In genomic region chr17:59914274-59914854, GRCh38 we compare ENCODE assay signal across 8 cellular contexts. TPM values are rescaled to one million over a fixed set of nuclear protein-coding genes. Genes with fewer than 3 reads are reported as not detected.
DNase-seq lines count a peak whose midpoint lies in the region; ATAC-seq and TF ChIP-seq lines count a peak whose summit lies in the region.

No MANE protein-coding gene starts in this region.

- 0 out of 2 replicates have a peak, but pooled peaks cover 5% of the 10 kb centered on the region for H3F3A ChIP-seq in MM.1S (ENCODE audit: insufficient read depth, low read length)

- TF ChIP-seq CTCF in MM.1S (IDR thresholded peaks at IDR 0.05; ENCODE audit: low read length) (peak; percentile 44), fibroblast of pulmonary artery (IDR thresholded peaks at IDR 0.05; ENCODE audit: low read length, missing control alignments) (peak; percentile 59), psoas muscle (IDR thresholded peaks at IDR 0.05) (peak; percentile 67), lower leg skin (IDR thresholded peaks at IDR 0.05) (no peak)

- H3K27ac ChIP-seq in MM.1S (ENCODE audit: low read length) (no peak overlapping the region), psoas muscle (no peak overlapping the region)

- no peak overlapping the region for H3K27ac Mint-ChIP-seq in activated T-helper 2 cell treated with anti-CD3 and anti-CD28 coated beads, Interferon-gamma antibody, Interleukin-2, Interleukin-4, amounts not matched to agents 10 μg/mL and 5 μg/mL and 100 μg/mL, durations not matched to agents 14 hours and 24 hours and 36 hours

- H3K9me3 ChIP-seq in MM.1S (replicated peaks; ENCODE audit: insufficient read depth, low read length), result no peaks in the 10 kb centered on the region
- H3K9me3 ChIP-seq in psoas muscle, result no peaks in the 10 kb centered on the region

- H3K27me3 Mint-ChIP-seq in activated T-helper 2 cell treated with anti-CD3 and anti-CD28 coated beads, Interferon-gamma antibody, Interleukin-2, Interleukin-4, amounts not matched to agents 10 μg/mL and 5 μg/mL and 100 μg/mL, durations not matched to agents 14 hours and 24 hours and 36 hours (ENCODE audit: low read depth), result no peaks in the 10 kb centered on the region

- H3K4me3 ChIP-seq in MM.1S (ENCODE audit: low read length), result no peak overlapping the region
- H3K4me3 ChIP-seq in fibroblast of pulmonary artery (replicated peaks; ENCODE audit: low read depth, low read length), result no peak overlapping the region
- no peak overlapping the region for H3K4me3 ChIP-seq in psoas muscle
- no peak overlapping the region for H3K4me3 ChIP-seq in lower leg skin (ENCODE audit: low read depth, poor library complexity, severe bottlenecking)

- peak; percentile 16 to 23 for DNase-seq in activated CD4-positive, alpha-beta T cell treated with anti-CD3 and anti-CD28 coated beads for 4 hours
- no peak for DNase-seq in activated CD4-positive, alpha-beta T cell treated with anti-CD3 and anti-CD28 coated beads, Interleukin-2, amount 50 U/mL, for 1 hour
- DNase-seq in MM.1S (peak; percentile 35), SKM-1 (lab: John Stamatoyannopoulos, UW; ENCODE audit: unreplicated experiment) (peak; percentile 45), fibroblast of pulmonary artery (ENCODE audit: low read depth) (peak; percentile 70), psoas muscle (no peak), lower leg skin (ENCODE audit: low spot score in 2 of 2) (no peak)
- no peak for DNase-seq in activated T-helper 2 cell treated with anti-CD3 and anti-CD28 coated beads, Interferon-gamma antibody, Interleukin-2, Interleukin-4, amounts not matched to agents 10 μg/mL and 5 μg/mL and 100 μg/mL, durations not matched to agents 14 hours and 24 hours and 36 hours (ENCODE audit: low spot score)

- ATAC-seq in psoas muscle, result peak in 3 of 4 donors; percentile 48 to 75 (median 56)

- H3K79me2 ChIP-seq in MM.1S (ENCODE audit: low read length), result peaks cover 25% of the 10 kb centered on the region

- no peak overlapping the region for H3K4me3 Mint-ChIP-seq in activated T-helper 2 cell treated with anti-CD3 and anti-CD28 coated beads, Interferon-gamma antibody, Interleukin-2, Interleukin-4, amounts not matched to agents 10 μg/mL and 5 μg/mL and 100 μg/mL, durations not matched to agents 14 hours and 24 hours and 36 hours (ENCODE audit: low read depth)

- H3K9me3 Mint-ChIP-seq in activated T-helper 2 cell treated with anti-CD3 and anti-CD28 coated beads, Interferon-gamma antibody, Interleukin-2, Interleukin-4, amounts not matched to agents 10 μg/mL and 5 μg/mL and 100 μg/mL, durations not matched to agents 14 hours and 24 hours and 36 hours, result no peaks in the 10 kb centered on the region

- H3K4me1 Mint-ChIP-seq in activated T-helper 2 cell treated with anti-CD3 and anti-CD28 coated beads, Interferon-gamma antibody, Interleukin-2, Interleukin-4, amounts not matched to agents 10 μg/mL and 5 μg/mL and 100 μg/mL, durations not matched to agents 14 hours and 24 hours and 36 hours (ENCODE audit: low read depth), result no peaks in the 10 kb centered on the region

- WGBS in psoas muscle, 3 donors, result 90 to 93% (median 91%) methylated on average over 1 of the region's 1 CpG
- WGBS in lower leg skin, 2 donors, result 83 to 87% methylated on average over 1 of the region's 1 CpG

- H3K9me2 ChIP-seq in MM.1S (replicated peaks; ENCODE audit: insufficient read depth, low read length), result no peaks in the 10 kb centered on the region

- TF ChIP-seq POLR2A in lower leg skin (IDR thresholded peaks at IDR 0.05), result no peak

- H3K9ac ChIP-seq in MM.1S (ENCODE audit: low read length), result no peak overlapping the region

- H3K27me3 ChIP-seq in MM.1S (replicated peaks; ENCODE audit: insufficient read depth, low read length), result no peaks in the 10 kb centered on the region
- H3K27me3 ChIP-seq in psoas muscle (ENCODE audit: insufficient read depth in 3 of 3, low read length in 2 of 3), result no peaks in the 10 kb centered on the region

- intact Hi-C loops in psoas muscle (cut with DNase I), result loop anchor here in 1 of 2 donors (2.0 kb wide), 1 partner anchor 122 kb away; no protein-coding TSS in a partner anchor
- intact Hi-C loops in activated T-helper 2 cell treated with anti-CD3 and anti-CD28 coated beads, Interferon-gamma antibody, Interleukin-2, Interleukin-4, amounts not matched to agents 10 μg/mL and 5 μg/mL and 100 μg/mL, durations not matched to agents 14 hours and 24 hours and 36 hours (cut with micrococcal nuclease), result loop anchor here (5.0 kb wide), 1 partner anchor 123 kb away; no protein-coding TSS in a partner anchor
- intact Hi-C loops in lower leg skin (cut with DNase I; ENCODE audit: low total_unique reads), result no loop called here

- no peak overlapping the region for H2AFZ ChIP-seq in MM.1S (ENCODE audit: low read length)

- 0 out of 2 replicates have a peak, but pooled peaks cover 2% of the 10 kb centered on the region for H4K20me1 ChIP-seq in MM.1S (ENCODE audit: insufficient read depth, low read length)

- H3K4me1 ChIP-seq in MM.1S (ENCODE audit: low read length), result no peaks in the 10 kb centered on the region
- H3K4me1 ChIP-seq in psoas muscle, result no peaks in the 10 kb centered on the region

- H3K36me3 ChIP-seq in MM.1S (replicated peaks; ENCODE audit: insufficient read depth, low read length), result peaks cover 3% of the 10 kb centered on the region; the same call in 1 of the 2 replicates
- H3K36me3 ChIP-seq in psoas muscle (ENCODE audit: insufficient read depth in 1 of 2, low read depth in 1 of 2), result peaks cover 2 to 86% of the 10 kb centered on the region in 2 donors

- peaks cover 55% of the 10 kb centered on the region for H3K36me3 Mint-ChIP-seq in activated T-helper 2 cell treated with anti-CD3 and anti-CD28 coated beads, Interferon-gamma antibody, Interleukin-2, Interleukin-4, amounts not matched to agents 10 μg/mL and 5 μg/mL and 100 μg/mL, durations not matched to agents 14 hours and 24 hours and 36 hours (ENCODE audit: low read depth)

- no peak overlapping the region for H3K4me2 ChIP-seq in MM.1S (ENCODE audit: low read depth, low read length)

RNA-seq across cellular contexts. Expression of gene RPS6KB1, which starts 21.4 kb away (rescaled TPM):
- total RNA-seq in psoas muscle (10 to 100 TPM; 26.6 to 56.0 (median 45.2) TPM), lower leg skin (10 to 100 TPM; 21.3 to 52.5 (median 28.2) TPM)
- 10 to 100 TPM; 10.6 to 35.8 (median 12.0) TPM for polyA plus RNA-seq in psoas muscle
- 65.9 and 70.1 TPM in 2 replicates for total RNA-seq in activated T-helper 2 cell treated with anti-CD3 and anti-CD28 coated beads, Interferon-gamma antibody, Interleukin-2, Interleukin-4, amounts not matched to agents 10 μg/mL and 5 μg/mL and 100 μg/mL, durations not matched to agents 14 hours and 24 hours and 36 hours

RNA-seq across cellular contexts. Expression of gene TUBD1, which starts 21.6 kb away (rescaled TPM):
- total RNA-seq in psoas muscle (1 to 10 TPM; 4.9 to 8.8 (median 6.9) TPM), lower leg skin (10 to 100 TPM in 2 of 4 donors, 1 to 10 TPM in 2; 8.2 to 22.5 (median 13.2) TPM)
- 1 to 10 TPM; 4.7 to 8.0 (median 5.1) TPM for polyA plus RNA-seq in psoas muscle
- total RNA-seq in activated T-helper 2 cell treated with anti-CD3 and anti-CD28 coated beads, Interferon-gamma antibody, Interleukin-2, Interleukin-4, amounts not matched to agents 10 μg/mL and 5 μg/mL and 100 μg/mL, durations not matched to agents 14 hours and 24 hours and 36 hours, result 8.2 and 9.3 TPM in 2 replicates

RNA-seq across cellular contexts. Expression of gene RNFT1, which starts 50.2 kb away (rescaled TPM):
- total RNA-seq in psoas muscle (10 to 100 TPM; 10.4 to 17.1 (median 12.6) TPM), lower leg skin (10 to 100 TPM; 12.4 to 17.4 (median 14.4) TPM)
- polyA plus RNA-seq in psoas muscle, result 10 to 100 TPM in 2 of 3 donors, 1 to 10 TPM in 1; 10.0 to 21.7 (median 11.8) TPM
- total RNA-seq in activated T-helper 2 cell treated with anti-CD3 and anti-CD28 coated beads, Interferon-gamma antibody, Interleukin-2, Interleukin-4, amounts not matched to agents 10 μg/mL and 5 μg/mL and 100 μg/mL, durations not matched to agents 14 hours and 24 hours and 36 hours, result 32.7 TPM in 2 replicates

Comparison
In these comparisons a context has a peak if more than half of its experiments do, and no peak if none do; other contexts are left out.
1. DNase-seq: peak in activated CD4-positive, alpha-beta T cell treated with anti-CD3 and anti-CD28 coated beads for 4 hours (2 of 2), MM.1S (single experiment), SKM-1 (single experiment) and fibroblast of pulmonary artery (single experiment); none in activated CD4-positive, alpha-beta T cell treated with anti-CD3 and anti-CD28 coated beads, Interleukin-2, amount 50 U/mL, for 1 hour (single experiment), psoas muscle (0 of 2), activated T-helper 2 cell treated with anti-CD3 and anti-CD28 coated beads, Interferon-gamma antibody, Interleukin-2, Interleukin-4, amounts not matched to agents 10 μg/mL and 5 μg/mL and 100 μg/mL, durations not matched to agents 14 hours and 24 hours and 36 hours (single experiment) and lower leg skin (0 of 2).
2. CTCF ChIP-seq: peak in MM.1S (single experiment), fibroblast of pulmonary artery (single experiment) and psoas muscle (single experiment); none in lower leg skin (0 of 3).